Comparison of ENCODE assay signal across 2 cellular contexts in the genomic region with DNA sequence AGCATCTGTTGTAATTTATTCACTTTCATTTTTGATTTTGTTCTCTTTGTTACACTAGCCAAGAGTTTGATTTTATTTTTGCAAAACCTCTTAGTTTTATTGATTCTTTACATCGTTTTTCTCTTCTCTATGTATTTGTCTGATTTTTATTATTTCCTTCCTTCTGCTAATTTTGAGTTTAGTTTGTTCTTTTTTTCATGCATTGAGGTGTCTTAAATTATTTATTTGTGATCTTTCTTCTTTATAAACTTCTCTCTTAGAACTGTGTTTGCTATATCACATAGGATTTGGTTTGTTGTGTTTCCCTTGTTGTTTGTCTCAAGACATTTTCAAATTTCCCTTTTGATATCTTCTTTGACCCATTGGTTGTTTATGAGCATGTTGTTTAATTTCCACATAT.
TF ChIP-seq lines count a peak whose summit lies in the region.

No MANE protein-coding gene starts in this region.

TF ChIP-seq in HepG2, 621 proteins besides CTCF, POLR2A, EP300 and RAD21:
- TF ChIP-seq SATB2 (CRISPR knock-in tag; IDR thresholded peaks at IDR 0.05): no peak
- no peak for TF ChIP-seq ZNF644 (CRISPR knock-in tag; IDR thresholded peaks at IDR 0.05; ENCODE audit: low read depth)
- 0 out of 2 replicates have a peak, but pooled peaks have one; percentile 54 for TF ChIP-seq SOX6 (IDR thresholded peaks at IDR 0.05)
- no peak for TF ChIP-seq SOX6 (CRISPR knock-in tag; IDR thresholded peaks at IDR 0.05)
- TF ChIP-seq, protein P1, sequence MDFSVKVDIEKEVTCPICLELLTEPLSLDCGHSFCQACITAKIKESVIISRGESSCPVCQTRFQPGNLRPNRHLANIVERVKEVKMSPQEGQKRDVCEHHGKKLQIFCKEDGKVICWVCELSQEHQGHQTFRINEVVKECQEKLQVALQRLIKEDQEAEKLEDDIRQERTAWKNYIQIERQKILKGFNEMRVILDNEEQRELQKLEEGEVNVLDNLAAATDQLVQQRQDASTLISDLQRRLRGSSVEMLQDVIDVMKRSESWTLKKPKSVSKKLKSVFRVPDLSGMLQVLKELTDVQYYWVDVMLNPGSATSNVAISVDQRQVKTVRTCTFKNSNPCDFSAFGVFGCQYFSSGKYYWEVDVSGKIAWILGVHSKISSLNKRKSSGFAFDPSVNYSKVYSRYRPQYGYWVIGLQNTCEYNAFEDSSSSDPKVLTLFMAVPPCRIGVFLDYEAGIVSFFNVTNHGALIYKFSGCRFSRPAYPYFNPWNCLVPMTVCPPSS (IDR thresholded peaks at IDR 0.05): 0 out of 2 replicates have a peak, but pooled peaks have one; percentile 30
- TF ChIP-seq IKZF1 (IDR thresholded peaks at IDR 0.05): 0 out of 2 replicates have a peak, but pooled peaks have one; percentile 68
- no peak for TF ChIP-seq PRMT3 (CRISPR knock-in tag; IDR thresholded peaks at IDR 0.05; ENCODE audit: borderline replicate concordance, low read depth)
- TF ChIP-seq FOXA1 (IDR thresholded peaks at IDR 0.05): no peak
- TF ChIP-seq FOXA1 (CRISPR knock-in tag; IDR thresholded peaks at IDR 0.05): no peak

TF ChIP-seq in GM12878, 131 proteins besides CTCF, POLR2A, EP300 and RAD21:
- TF ChIP-seq SREBF2 (IDR thresholded peaks at IDR 0.05; ENCODE audit: low read length) (no peak), CHD1 (IDR thresholded peaks at IDR 0.05; ENCODE audit: low read depth, low read length) (no peak), SUPT20H (IDR thresholded peaks at IDR 0.05; ENCODE audit: borderline replicate concordance, control insufficient read depth, low read depth, low read length) (no peak), RELA (IDR thresholded peaks at IDR 0.05; ENCODE audit: borderline replicate concordance, partially characterized antibody) (no peak), SMAD1 (IDR thresholded peaks at IDR 0.05; ENCODE audit: low read depth, partially characterized antibody) (no peak), RB1 (IDR thresholded peaks at IDR 0.05; ENCODE audit: borderline replicate concordance) (no peak), HDAC6 (IDR thresholded peaks at IDR 0.05; ENCODE audit: unreplicated experiment) (no peak), GATAD2B (conservative IDR thresholded peaks at IDR 0.05; ENCODE audit: low read depth) (no peak), SMAD5 (IDR thresholded peaks at IDR 0.05; ENCODE audit: low read depth) (no peak), TARDBP (IDR thresholded peaks at IDR 0.05; ENCODE audit: borderline replicate concordance) (no peak), ZSCAN29 (IDR thresholded peaks at IDR 0.05) (no peak)
- TF ChIP-seq, protein P2, sequence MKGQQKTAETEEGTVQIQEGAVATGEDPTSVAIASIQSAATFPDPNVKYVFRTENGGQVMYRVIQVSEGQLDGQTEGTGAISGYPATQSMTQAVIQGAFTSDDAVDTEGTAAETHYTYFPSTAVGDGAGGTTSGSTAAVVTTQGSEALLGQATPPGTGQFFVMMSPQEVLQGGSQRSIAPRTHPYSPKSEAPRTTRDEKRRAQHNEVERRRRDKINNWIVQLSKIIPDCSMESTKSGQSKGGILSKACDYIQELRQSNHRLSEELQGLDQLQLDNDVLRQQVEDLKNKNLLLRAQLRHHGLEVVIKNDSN (IDR thresholded peaks at IDR 0.05; ENCODE audit: borderline replicate concordance, extremely low read length, insufficient read depth, low read depth, low read length): no peak
- TF ChIP-seq, protein P3, sequence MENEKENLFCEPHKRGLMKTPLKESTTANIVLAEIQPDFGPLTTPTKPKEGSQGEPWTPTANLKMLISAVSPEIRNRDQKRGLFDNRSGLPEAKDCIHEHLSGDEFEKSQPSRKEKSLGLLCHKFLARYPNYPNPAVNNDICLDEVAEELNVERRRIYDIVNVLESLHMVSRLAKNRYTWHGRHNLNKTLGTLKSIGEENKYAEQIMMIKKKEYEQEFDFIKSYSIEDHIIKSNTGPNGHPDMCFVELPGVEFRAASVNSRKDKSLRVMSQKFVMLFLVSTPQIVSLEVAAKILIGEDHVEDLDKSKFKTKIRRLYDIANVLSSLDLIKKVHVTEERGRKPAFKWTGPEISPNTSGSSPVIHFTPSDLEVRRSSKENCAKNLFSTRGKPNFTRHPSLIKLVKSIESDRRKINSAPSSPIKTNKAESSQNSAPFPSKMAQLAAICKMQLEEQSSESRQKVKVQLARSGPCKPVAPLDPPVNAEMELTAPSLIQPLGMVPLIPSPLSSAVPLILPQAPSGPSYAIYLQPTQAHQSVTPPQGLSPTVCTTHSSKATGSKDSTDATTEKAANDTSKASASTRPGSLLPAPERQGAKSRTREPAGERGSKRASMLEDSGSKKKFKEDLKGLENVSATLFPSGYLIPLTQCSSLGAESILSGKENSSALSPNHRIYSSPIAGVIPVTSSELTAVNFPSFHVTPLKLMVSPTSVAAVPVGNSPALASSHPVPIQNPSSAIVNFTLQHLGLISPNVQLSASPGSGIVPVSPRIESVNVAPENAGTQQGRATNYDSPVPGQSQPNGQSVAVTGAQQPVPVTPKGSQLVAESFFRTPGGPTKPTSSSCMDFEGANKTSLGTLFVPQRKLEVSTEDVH (IDR thresholded peaks at IDR 0.05; ENCODE audit: low read depth, partially characterized antibody): no peak
- TF ChIP-seq, protein P4, sequence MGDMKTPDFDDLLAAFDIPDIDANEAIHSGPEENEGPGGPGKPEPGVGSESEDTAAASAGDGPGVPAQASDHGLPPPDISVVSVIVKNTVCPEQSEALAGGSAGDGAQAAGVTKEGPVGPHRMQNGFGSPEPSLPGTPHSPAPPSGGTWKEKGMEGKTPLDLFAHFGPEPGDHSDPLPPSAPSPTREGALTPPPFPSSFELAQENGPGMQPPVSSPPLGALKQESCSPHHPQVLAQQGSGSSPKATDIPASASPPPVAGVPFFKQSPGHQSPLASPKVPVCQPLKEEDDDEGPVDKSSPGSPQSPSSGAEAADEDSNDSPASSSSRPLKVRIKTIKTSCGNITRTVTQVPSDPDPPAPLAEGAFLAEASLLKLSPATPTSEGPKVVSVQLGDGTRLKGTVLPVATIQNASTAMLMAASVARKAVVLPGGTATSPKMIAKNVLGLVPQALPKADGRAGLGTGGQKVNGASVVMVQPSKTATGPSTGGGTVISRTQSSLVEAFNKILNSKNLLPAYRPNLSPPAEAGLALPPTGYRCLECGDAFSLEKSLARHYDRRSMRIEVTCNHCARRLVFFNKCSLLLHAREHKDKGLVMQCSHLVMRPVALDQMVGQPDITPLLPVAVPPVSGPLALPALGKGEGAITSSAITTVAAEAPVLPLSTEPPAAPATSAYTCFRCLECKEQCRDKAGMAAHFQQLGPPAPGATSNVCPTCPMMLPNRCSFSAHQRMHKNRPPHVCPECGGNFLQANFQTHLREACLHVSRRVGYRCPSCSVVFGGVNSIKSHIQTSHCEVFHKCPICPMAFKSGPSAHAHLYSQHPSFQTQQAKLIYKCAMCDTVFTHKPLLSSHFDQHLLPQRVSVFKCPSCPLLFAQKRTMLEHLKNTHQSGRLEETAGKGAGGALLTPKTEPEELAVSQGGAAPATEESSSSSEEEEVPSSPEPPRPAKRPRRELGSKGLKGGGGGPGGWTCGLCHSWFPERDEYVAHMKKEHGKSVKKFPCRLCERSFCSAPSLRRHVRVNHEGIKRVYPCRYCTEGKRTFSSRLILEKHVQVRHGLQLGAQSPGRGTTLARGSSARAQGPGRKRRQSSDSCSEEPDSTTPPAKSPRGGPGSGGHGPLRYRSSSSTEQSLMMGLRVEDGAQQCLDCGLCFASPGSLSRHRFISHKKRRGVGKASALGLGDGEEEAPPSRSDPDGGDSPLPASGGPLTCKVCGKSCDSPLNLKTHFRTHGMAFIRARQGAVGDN (IDR thresholded peaks at IDR 0.05): no peak
- TF ChIP-seq, protein P5, sequence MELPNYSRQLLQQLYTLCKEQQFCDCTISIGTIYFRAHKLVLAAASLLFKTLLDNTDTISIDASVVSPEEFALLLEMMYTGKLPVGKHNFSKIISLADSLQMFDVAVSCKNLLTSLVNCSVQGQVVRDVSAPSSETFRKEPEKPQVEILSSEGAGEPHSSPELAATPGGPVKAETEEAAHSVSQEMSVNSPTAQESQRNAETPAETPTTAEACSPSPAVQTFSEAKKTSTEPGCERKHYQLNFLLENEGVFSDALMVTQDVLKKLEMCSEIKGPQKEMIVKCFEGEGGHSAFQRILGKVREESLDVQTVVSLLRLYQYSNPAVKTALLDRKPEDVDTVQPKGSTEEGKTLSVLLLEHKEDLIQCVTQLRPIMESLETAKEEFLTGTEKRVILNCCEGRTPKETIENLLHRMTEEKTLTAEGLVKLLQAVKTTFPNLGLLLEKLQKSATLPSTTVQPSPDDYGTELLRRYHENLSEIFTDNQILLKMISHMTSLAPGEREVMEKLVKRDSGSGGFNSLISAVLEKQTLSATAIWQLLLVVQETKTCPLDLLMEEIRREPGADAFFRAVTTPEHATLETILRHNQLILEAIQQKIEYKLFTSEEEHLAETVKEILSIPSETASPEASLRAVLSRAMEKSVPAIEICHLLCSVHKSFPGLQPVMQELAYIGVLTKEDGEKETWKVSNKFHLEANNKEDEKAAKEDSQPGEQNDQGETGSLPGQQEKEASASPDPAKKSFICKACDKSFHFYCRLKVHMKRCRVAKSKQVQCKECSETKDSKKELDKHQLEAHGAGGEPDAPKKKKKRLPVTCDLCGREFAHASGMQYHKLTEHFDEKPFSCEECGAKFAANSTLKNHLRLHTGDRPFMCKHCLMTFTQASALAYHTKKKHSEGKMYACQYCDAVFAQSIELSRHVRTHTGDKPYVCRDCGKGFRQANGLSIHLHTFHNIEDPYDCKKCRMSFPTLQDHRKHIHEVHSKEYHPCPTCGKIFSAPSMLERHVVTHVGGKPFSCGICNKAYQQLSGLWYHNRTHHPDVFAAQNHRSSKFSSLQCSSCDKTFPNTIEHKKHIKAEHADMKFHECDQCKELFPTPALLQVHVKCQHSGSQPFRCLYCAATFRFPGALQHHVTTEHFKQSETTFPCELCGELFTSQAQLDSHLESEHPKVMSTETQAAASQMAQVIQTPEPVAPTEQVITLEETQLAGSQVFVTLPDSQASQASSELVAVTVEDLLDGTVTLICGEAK (IDR thresholded peaks at IDR 0.05; ENCODE audit: borderline replicate concordance): no peak
- TF ChIP-seq, protein P6, sequence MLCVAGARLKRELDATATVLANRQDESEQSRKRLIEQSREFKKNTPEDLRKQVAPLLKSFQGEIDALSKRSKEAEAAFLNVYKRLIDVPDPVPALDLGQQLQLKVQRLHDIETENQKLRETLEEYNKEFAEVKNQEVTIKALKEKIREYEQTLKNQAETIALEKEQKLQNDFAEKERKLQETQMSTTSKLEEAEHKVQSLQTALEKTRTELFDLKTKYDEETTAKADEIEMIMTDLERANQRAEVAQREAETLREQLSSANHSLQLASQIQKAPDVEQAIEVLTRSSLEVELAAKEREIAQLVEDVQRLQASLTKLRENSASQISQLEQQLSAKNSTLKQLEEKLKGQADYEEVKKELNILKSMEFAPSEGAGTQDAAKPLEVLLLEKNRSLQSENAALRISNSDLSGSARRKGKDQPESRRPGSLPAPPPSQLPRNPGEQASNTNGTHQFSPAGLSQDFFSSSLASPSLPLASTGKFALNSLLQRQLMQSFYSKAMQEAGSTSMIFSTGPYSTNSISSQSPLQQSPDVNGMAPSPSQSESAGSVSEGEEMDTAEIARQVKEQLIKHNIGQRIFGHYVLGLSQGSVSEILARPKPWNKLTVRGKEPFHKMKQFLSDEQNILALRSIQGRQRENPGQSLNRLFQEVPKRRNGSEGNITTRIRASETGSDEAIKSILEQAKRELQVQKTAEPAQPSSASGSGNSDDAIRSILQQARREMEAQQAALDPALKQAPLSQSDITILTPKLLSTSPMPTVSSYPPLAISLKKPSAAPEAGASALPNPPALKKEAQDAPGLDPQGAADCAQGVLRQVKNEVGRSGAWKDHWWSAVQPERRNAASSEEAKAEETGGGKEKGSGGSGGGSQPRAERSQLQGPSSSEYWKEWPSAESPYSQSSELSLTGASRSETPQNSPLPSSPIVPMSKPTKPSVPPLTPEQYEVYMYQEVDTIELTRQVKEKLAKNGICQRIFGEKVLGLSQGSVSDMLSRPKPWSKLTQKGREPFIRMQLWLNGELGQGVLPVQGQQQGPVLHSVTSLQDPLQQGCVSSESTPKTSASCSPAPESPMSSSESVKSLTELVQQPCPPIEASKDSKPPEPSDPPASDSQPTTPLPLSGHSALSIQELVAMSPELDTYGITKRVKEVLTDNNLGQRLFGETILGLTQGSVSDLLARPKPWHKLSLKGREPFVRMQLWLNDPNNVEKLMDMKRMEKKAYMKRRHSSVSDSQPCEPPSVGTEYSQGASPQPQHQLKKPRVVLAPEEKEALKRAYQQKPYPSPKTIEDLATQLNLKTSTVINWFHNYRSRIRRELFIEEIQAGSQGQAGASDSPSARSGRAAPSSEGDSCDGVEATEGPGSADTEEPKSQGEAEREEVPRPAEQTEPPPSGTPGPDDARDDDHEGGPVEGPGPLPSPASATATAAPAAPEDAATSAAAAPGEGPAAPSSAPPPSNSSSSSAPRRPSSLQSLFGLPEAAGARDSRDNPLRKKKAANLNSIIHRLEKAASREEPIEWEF (IDR thresholded peaks at IDR 0.05; ENCODE audit: insufficient replicate concordance, low read depth, low read length): no peak
- TF ChIP-seq, protein P7, sequence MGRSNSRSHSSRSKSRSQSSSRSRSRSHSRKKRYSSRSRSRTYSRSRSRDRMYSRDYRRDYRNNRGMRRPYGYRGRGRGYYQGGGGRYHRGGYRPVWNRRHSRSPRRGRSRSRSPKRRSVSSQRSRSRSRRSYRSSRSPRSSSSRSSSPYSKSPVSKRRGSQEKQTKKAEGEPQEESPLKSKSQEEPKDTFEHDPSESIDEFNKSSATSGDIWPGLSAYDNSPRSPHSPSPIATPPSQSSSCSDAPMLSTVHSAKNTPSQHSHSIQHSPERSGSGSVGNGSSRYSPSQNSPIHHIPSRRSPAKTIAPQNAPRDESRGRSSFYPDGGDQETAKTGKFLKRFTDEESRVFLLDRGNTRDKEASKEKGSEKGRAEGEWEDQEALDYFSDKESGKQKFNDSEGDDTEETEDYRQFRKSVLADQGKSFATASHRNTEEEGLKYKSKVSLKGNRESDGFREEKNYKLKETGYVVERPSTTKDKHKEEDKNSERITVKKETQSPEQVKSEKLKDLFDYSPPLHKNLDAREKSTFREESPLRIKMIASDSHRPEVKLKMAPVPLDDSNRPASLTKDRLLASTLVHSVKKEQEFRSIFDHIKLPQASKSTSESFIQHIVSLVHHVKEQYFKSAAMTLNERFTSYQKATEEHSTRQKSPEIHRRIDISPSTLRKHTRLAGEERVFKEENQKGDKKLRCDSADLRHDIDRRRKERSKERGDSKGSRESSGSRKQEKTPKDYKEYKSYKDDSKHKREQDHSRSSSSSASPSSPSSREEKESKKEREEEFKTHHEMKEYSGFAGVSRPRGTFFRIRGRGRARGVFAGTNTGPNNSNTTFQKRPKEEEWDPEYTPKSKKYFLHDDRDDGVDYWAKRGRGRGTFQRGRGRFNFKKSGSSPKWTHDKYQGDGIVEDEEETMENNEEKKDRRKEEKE (IDR thresholded peaks at IDR 0.05): no peak
- TF ChIP-seq, protein P8, sequence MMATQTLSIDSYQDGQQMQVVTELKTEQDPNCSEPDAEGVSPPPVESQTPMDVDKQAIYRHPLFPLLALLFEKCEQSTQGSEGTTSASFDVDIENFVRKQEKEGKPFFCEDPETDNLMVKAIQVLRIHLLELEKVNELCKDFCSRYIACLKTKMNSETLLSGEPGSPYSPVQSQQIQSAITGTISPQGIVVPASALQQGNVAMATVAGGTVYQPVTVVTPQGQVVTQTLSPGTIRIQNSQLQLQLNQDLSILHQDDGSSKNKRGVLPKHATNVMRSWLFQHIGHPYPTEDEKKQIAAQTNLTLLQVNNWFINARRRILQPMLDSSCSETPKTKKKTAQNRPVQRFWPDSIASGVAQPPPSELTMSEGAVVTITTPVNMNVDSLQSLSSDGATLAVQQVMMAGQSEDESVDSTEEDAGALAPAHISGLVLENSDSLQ (IDR thresholded peaks at IDR 0.05): no peak
